In genomic region chr6:112044856-112045255, GRCh38 we compare ENCODE assay signal across 16 cellular contexts. TPM values are rescaled to one million over a fixed set of nuclear protein-coding genes. Genes with fewer than 3 reads are reported as not detected.
DNase-seq lines count a peak whose midpoint lies in the region; ATAC-seq, FAIRE-seq and TF ChIP-seq lines count a peak whose summit lies in the region.
"Had no signal": no experiment of that assay in that cellular context is flagged by ENCODE, and none has a peak within 500 bp of the region (broad histone marks: within the 10 kb centered on the region; RNA-seq: fewer than 3 reads in every experiment).

No MANE protein-coding gene starts in this region.

- BruUV-seq in mammary epithelial cell (replicated peaks; lab: Mats Ljungman, UMichigan), result no TSS peak
- no TSS peak for BruUV-seq in HepG2 (replicated peaks; lab: Mats Ljungman, UMichigan)

- H3K4me3 ChIP-seq in AG04449 (ENCODE audit: low read depth, low read length), result no peak overlapping the region
- no peak overlapping the region for H3K4me3 ChIP-seq in mammary epithelial cell (replicated peaks in 1 of 3; ENCODE audit: insufficient read depth in 1 of 3, low read depth in 2 of 3, low read length in 3 of 3)
- no peak overlapping the region for H3K4me3 ChIP-seq in mesenchymal stem cell (ENCODE audit: insufficient read depth in 1 of 2, low read depth in 1 of 2, low read length in 2 of 2)
- no peak overlapping the region for H3K4me3 ChIP-seq in HepG2 (replicated peaks in 1 of 3; ENCODE audit: insufficient read depth in 1 of 3, low read depth in 2 of 3, low read length in 3 of 3)

- no peak for TF ChIP-seq EP300 in HepG2 (IDR thresholded peaks at IDR 0.05; ENCODE audit: low read depth in 2 of 2, low read length in 2 of 2)
- TF ChIP-seq EP300 in HepG2 (CRISPR knock-in tag; IDR thresholded peaks at IDR 0.05; ENCODE audit: borderline replicate concordance), result no peak

- POLR2A ChIA-PET in AG04449 (lab: Yijun Ruan, JAX), result interaction anchor here (0.5 to 1.2 kb wide), 4 partner anchors 234 to 1074 kb away, joined by 3 to 8 read pairs (median 3); no protein-coding TSS in a partner anchor
- POLR2A ChIA-PET in HepG2 (lab: Yijun Ruan, JAX), result no interaction called here

- FAIRE-seq in HepG2 (lab: Jason Lieb, UNC), result no peak
- FAIRE-seq: islet of Langerhans, small intestine had no signal

- H2AFZ ChIP-seq in mammary epithelial cell (ENCODE audit: low read depth, low read length), result no peak overlapping the region
- no peak overlapping the region for H2AFZ ChIP-seq in mesenchymal stem cell (ENCODE audit: low read depth, low read length)
- no peak overlapping the region for H2AFZ ChIP-seq in HepG2 (ENCODE audit: low read length)

- no peak overlapping the region for H2BK15ac ChIP-seq in mesenchymal stem cell (ENCODE audit: low read depth, poor library complexity, severe bottlenecking)

- TF ChIP-seq RAD21 in HepG2 (CRISPR knock-in tag; IDR thresholded peaks at IDR 0.05), result no peak

- intact Hi-C loops in mammary epithelial cell (cut with micrococcal nuclease), result loop anchor here (5.0 kb wide), 4 partner anchors 48 to 683 kb away; partner anchors contain the start of gene REV3L
- intact Hi-C loops in HepG2 (cut with micrococcal nuclease; ENCODE audit: unreplicated experiment), result no loop called here

- no peaks in the 10 kb centered on the region for H3K79me1 ChIP-seq in mesenchymal stem cell (replicated peaks; ENCODE audit: low read length, poor library complexity, severe bottlenecking)

- no peak overlapping the region for H3K27ac ChIP-seq in mammary epithelial cell (ENCODE audit: insufficient read depth, low read depth, low read length)
- peak overlapping the region; percentile 20 for H3K27ac ChIP-seq in mesenchymal stem cell (ENCODE audit: low read length, poor library complexity, severe bottlenecking)
- H3K27ac ChIP-seq in HepG2 (ENCODE audit: extremely low read length, insufficient read depth, low read length), result no peak overlapping the region

- H3K9ac ChIP-seq in mammary epithelial cell (ENCODE audit: insufficient read depth, low read length) (no peak overlapping the region), mesenchymal stem cell (ENCODE audit: low read length) (peak overlapping the region; percentile 97), HepG2 (ENCODE audit: insufficient read depth, low read depth, low read length) (no peak overlapping the region)

- no peak for ATAC-seq in HepG2

- H3K18ac ChIP-seq in mesenchymal stem cell (ENCODE audit: low read depth in 1 of 2, low read length in 2 of 2), result no peak overlapping the region

- no peak overlapping the region for H3K4ac ChIP-seq in mesenchymal stem cell (ENCODE audit: low read depth in 1 of 2, low read length in 2 of 2)

- H4K91ac ChIP-seq in mesenchymal stem cell (ENCODE audit: low read length), result no peak overlapping the region

- in situ Hi-C loops in mammary epithelial cell (cut with MboI; ENCODE audit: low sequenced_read_pairs in 2 of 2) (loop anchor here (5.0 to 25.0 kb wide), 2 partner anchors 338 to 783 kb away; a partner anchor contains a TSS), HepG2 (cut with HindIII; ENCODE audit: extremely low pct_ligation_motif_present, low pct_unique_long_range_greater_than_20kb) (no loop called here)

- H2BK120ac ChIP-seq in mesenchymal stem cell (ENCODE audit: low read depth, low read length), result no peak overlapping the region

- H2BK12ac ChIP-seq in mesenchymal stem cell (ENCODE audit: low read length in 2 of 2), result no peak overlapping the region

- H2AK5ac ChIP-seq in mesenchymal stem cell (ENCODE audit: low read length, severe bottlenecking), result no peak overlapping the region

- dilution Hi-C loops in mammary epithelial cell (cut with HindIII; ENCODE audit: low sequenced_read_pairs), result no loop called here

- H4K20me1 ChIP-seq in mammary epithelial cell (ENCODE audit: insufficient read depth, low read length) (no peaks in the 10 kb centered on the region), HepG2 (ENCODE audit: insufficient read depth, low read length) (no peaks in the 10 kb centered on the region)

- CTCF ChIA-PET in AG04449 (lab: Yijun Ruan, JAX) (interaction anchor here (0.5 to 10.5 kb wide), 32 partner anchors 11 to 1035 kb away, joined by 3 to 253 read pairs (median 4); partner anchors contain the start of genes CCN6, FAM229B and TUBE1), mammary epithelial cell (lab: Charles Lee; ENCODE audit: low non-redundant PET) (interaction anchor here (0.7 kb wide), 1 partner anchor 35 kb away, joined by 4 read pairs; no protein-coding TSS in a partner anchor), HepG2 (lab: Yijun Ruan, JAX; ENCODE audit: low intra/inter-chr PET ratio, low total read pairs) (interaction anchor here (2.5 to 2.8 kb wide), 2 partner anchors 34 to 335 kb away, joined by 12 to 35 read pairs; no protein-coding TSS in a partner anchor)

- 57% methylated on average over 3 of the region's 3 CpGs for WGBS in mammary epithelial cell (ENCODE audit: low coverage, missing lambda C conversion rate)
- WGBS in mesenchymal stem cell, result 63% methylated on average over 3 of the region's 3 CpGs
- whole genome bisulfite sequencing in HepG2 (ENCODE audit: low lambda C conversion rate), result 33% methylated on average over 3 of the region's 3 CpGs

- no peak for TF ChIP-seq POLR2A in HepG2 (IDR thresholded peaks at IDR 0.05; ENCODE audit: insufficient read depth in 1 of 2, low read depth in 2 of 2, low read length in 2 of 2)

- H3K4me1 ChIP-seq in mammary epithelial cell (ENCODE audit: insufficient read depth, low read length), result no peaks in the 10 kb centered on the region
- peaks cover 9% of the 10 kb centered on the region for H3K4me1 ChIP-seq in mesenchymal stem cell (ENCODE audit: control insufficient read depth, insufficient read depth, low read depth, low read length)
- peaks cover 12% of the 10 kb centered on the region; the same call in 1 of the 2 replicates for H3K4me1 ChIP-seq in HepG2 (ENCODE audit: insufficient read depth, low read length)

- H3K79me2 ChIP-seq in mammary epithelial cell (ENCODE audit: insufficient read depth, low read length), result no peaks in the 10 kb centered on the region
- H3K79me2 ChIP-seq in HepG2 (ENCODE audit: insufficient read depth, low read length), result no peaks in the 10 kb centered on the region

- H3K4me2 ChIP-seq in mammary epithelial cell (ENCODE audit: insufficient read depth, low read depth, low read length), result no peak overlapping the region
- H3K4me2 ChIP-seq in mesenchymal stem cell (ENCODE audit: low read length, poor library complexity, severe bottlenecking), result no peak overlapping the region
- H3K4me2 ChIP-seq in HepG2 (ENCODE audit: low read depth, low read length), result no peak overlapping the region

- H3K27me3 ChIP-seq in mammary epithelial cell (ENCODE audit: insufficient read depth, low read length) (no peaks in the 10 kb centered on the region), mesenchymal stem cell (ENCODE audit: control insufficient read depth in 1 of 2, insufficient read depth in 1 of 2, low read length in 2 of 2) (no peaks in the 10 kb centered on the region), HepG2 (ENCODE audit: control insufficient read depth in 1 of 2, insufficient read depth in 2 of 2, low read length in 2 of 2) (no peaks in the 10 kb centered on the region; a peak in 1 of 5 replicates)

- DNase-seq in AG04449 (ENCODE audit: low read depth, low spot score) (peak; percentile 93), HCEC 1CT (peak; percentile 70), mammary epithelial cell (peak; percentile 54), mesenchymal stem cell (peak; percentile 59), activated gamma-delta T cell treated with Interleukin-2 at 50 U/mL for 16 hours (no peak), COLO829 (ENCODE audit: low spot score) (no peak), HepG2 (ENCODE audit: low spot score) (no peak), KG1 (lab: John Stamatoyannopoulos, UW) (no peak)
- DNase-seq: activated T-cell treated with anti-CD3 and anti-CD28 coated beads for 4 hours, NCI-H1694, NCI-H748 treated with DMSO at 0.1 percent for 48 hours, SHP77 treated with DMSO at 0.1 percent for 48 hours, small intestine had no signal

- H3K14ac ChIP-seq in mesenchymal stem cell (ENCODE audit: low read length in 2 of 2), result no peak overlapping the region

- no peak for TF ChIP-seq CTCF in AG04449 (IDR thresholded peaks at IDR 0.05; ENCODE audit: insufficient read depth, low read length, missing control alignments)
- TF ChIP-seq CTCF in mammary epithelial cell (conservative IDR thresholded peaks at IDR 0.05 in 1 of 2, IDR thresholded peaks at IDR 0.05 in 1 of 2; ENCODE audit: extremely low read depth in 1 of 2, insufficient read depth in 1 of 2, low read depth in 1 of 2, low read length in 2 of 2), result no peak
- TF ChIP-seq CTCF in HepG2 (CRISPR knock-in tag; IDR thresholded peaks at IDR 0.05), result no peak

- H3K36me3 ChIP-seq in mammary epithelial cell (ENCODE audit: insufficient read depth, low read length) (no peaks in the 10 kb centered on the region), mesenchymal stem cell (ENCODE audit: control insufficient read depth in 1 of 2, insufficient read depth in 2 of 2, low read depth in 1 of 2, low read length in 2 of 2) (no peaks in the 10 kb centered on the region), HepG2 (replicated peaks in 1 of 2; ENCODE audit: control insufficient read depth in 1 of 2, insufficient read depth in 2 of 2, low read length in 2 of 2) (no peaks in the 10 kb centered on the region)

- H4K8ac ChIP-seq in mesenchymal stem cell (ENCODE audit: low read length), result no peak overlapping the region

- H3K9me3 ChIP-seq in mammary epithelial cell (replicated peaks; ENCODE audit: insufficient read depth, low read length) (no peaks in the 10 kb centered on the region), mesenchymal stem cell (ENCODE audit: control insufficient read depth, low read length) (no peaks in the 10 kb centered on the region), HepG2 (ENCODE audit: low read length) (no peaks in the 10 kb centered on the region)

- no peak overlapping the region for H2BK5ac ChIP-seq in mesenchymal stem cell (ENCODE audit: low read depth, low read length, poor library complexity, severe bottlenecking)

- no peak overlapping the region for H3K23ac ChIP-seq in mesenchymal stem cell (ENCODE audit: low read length in 2 of 2)

RNA-seq across cellular contexts. Expression of gene CCN6, which starts 9.0 kb away (rescaled TPM):
- 1 to 10 TPM; 6.0 to 8.2 TPM for total RNA-seq in mammary epithelial cell
- 20.3 TPM for polyA plus RNA-seq in mammary epithelial cell
- 5.9 TPM for polyA minus RNA-seq in mammary epithelial cell
- not detected for polyA plus RNA-seq in mesenchymal stem cell (2013, experiment 1 of 2)
- 0.05 TPM for polyA plus RNA-seq in mesenchymal stem cell (2013, experiment 2 of 2)
- not detected in 2 replicates for total RNA-seq in HepG2 (2016; rRNA removed; fragmentation: Illumina TruSeq; extraction: Trizol)
- total RNA-seq in HepG2 (2016; cell fraction: cytosol; rRNA removed; fragmentation: Illumina TruSeq; extraction: Trizol; ENCODE audit: low read depth), result not detected in 2 replicates
- total RNA-seq in HepG2 (2016; cell fraction: insoluble cytoplasmic fraction; rRNA removed; fragmentation: Illumina TruSeq; extraction: Trizol), result not detected in 2 replicates
- not detected in 2 replicates for total RNA-seq in HepG2 (2016; cell fraction: membrane; rRNA removed; fragmentation: Illumina TruSeq; extraction: Trizol)
- not detected in 2 replicates for total RNA-seq in HepG2 (2016; cell fraction: nucleus; rRNA removed; fragmentation: Illumina TruSeq; extraction: Trizol)
- 0.10 TPM in 1 of 2 replicates, not detected in the other for polyA plus RNA-seq in HepG2 (2011; rRNA removed)
- polyA plus RNA-seq in HepG2 (2011; cell fraction: cytosol; rRNA removed), result 0.10 and 0.21 TPM in 2 replicates
- polyA plus RNA-seq in HepG2 (2011; cell fraction: nucleus; rRNA removed), result 0.17 TPM in 1 of 2 replicates, not detected in the other
- 0.11 and 0.17 TPM in 2 replicates for polyA plus RNA-seq in HepG2 (2012)
- polyA plus RNA-seq in HepG2 (2016; cell fraction: cytosol; fragmentation: Illumina TruSeq; extraction: Trizol; ENCODE audit: low read depth), result not detected in 2 replicates
- not detected in 2 replicates for polyA plus RNA-seq in HepG2 (2016; cell fraction: insoluble cytoplasmic fraction; fragmentation: Illumina TruSeq; extraction: Trizol; ENCODE audit: low read depth)
- polyA plus RNA-seq in HepG2 (2016; cell fraction: membrane; fragmentation: Illumina TruSeq; extraction: Trizol; ENCODE audit: low read depth), result not detected in 2 replicates
- not detected in 2 replicates for polyA plus RNA-seq in HepG2 (2016; cell fraction: nucleus; fragmentation: Illumina TruSeq; extraction: Trizol; ENCODE audit: insufficient read depth, low read depth)
- not detected in 2 replicates for polyA minus RNA-seq in HepG2 (2011; rRNA and poly(A)+ RNA removed; ENCODE audit: low replicate concordance)
- polyA minus RNA-seq in HepG2 (2011; cell fraction: cytosol; rRNA and poly(A)+ RNA removed), result not detected in 2 replicates
- polyA minus RNA-seq in HepG2 (2011; cell fraction: nucleus; rRNA and poly(A)+ RNA removed), result not detected in 2 replicates
- total RNA-seq: cardiac septum, ureter had no signal
- polyA plus RNA-seq: small intestine had no signal

RNA-seq across cellular contexts. Expression of gene TUBE1, which starts 42.4 kb away (rescaled TPM):
- total RNA-seq in mammary epithelial cell, result 10 to 100 TPM; 39.8 to 45.7 TPM
- polyA plus RNA-seq in mammary epithelial cell, result 7.6 TPM
- polyA minus RNA-seq in mammary epithelial cell, result 2.6 TPM
- polyA plus RNA-seq in mesenchymal stem cell (2013, experiment 1 of 2), result 8.3 TPM
- polyA plus RNA-seq in mesenchymal stem cell (2013, experiment 2 of 2), result 8.9 TPM
- 20.8 and 22.6 TPM in 2 replicates for total RNA-seq in HepG2 (2016; rRNA removed; fragmentation: Illumina TruSeq; extraction: Trizol)
- total RNA-seq in HepG2 (2016; cell fraction: cytosol; rRNA removed; fragmentation: Illumina TruSeq; extraction: Trizol; ENCODE audit: low read depth), result 7.3 and 7.4 TPM in 2 replicates
- 22.6 and 24.2 TPM in 2 replicates for total RNA-seq in HepG2 (2016; cell fraction: insoluble cytoplasmic fraction; rRNA removed; fragmentation: Illumina TruSeq; extraction: Trizol)
- 13.3 and 14.4 TPM in 2 replicates for total RNA-seq in HepG2 (2016; cell fraction: membrane; rRNA removed; fragmentation: Illumina TruSeq; extraction: Trizol)
- total RNA-seq in HepG2 (2016; cell fraction: nucleus; rRNA removed; fragmentation: Illumina TruSeq; extraction: Trizol), result 35.6 and 36.6 TPM in 2 replicates
- 17.1 and 17.3 TPM in 2 replicates for polyA plus RNA-seq in HepG2 (2011; rRNA removed)
- 5.0 and 6.6 TPM in 2 replicates for polyA plus RNA-seq in HepG2 (2011; cell fraction: cytosol; rRNA removed)
- polyA plus RNA-seq in HepG2 (2011; cell fraction: nucleus; rRNA removed), result 22.2 and 28.1 TPM in 2 replicates
- polyA plus RNA-seq in HepG2 (2012), result 11.8 and 13.5 TPM in 2 replicates
- polyA plus RNA-seq in HepG2 (2016; cell fraction: cytosol; fragmentation: Illumina TruSeq; extraction: Trizol; ENCODE audit: low read depth), result 3.4 and 5.1 TPM in 2 replicates
- polyA plus RNA-seq in HepG2 (2016; cell fraction: insoluble cytoplasmic fraction; fragmentation: Illumina TruSeq; extraction: Trizol; ENCODE audit: low read depth), result 16.1 and 19.1 TPM in 2 replicates
- polyA plus RNA-seq in HepG2 (2016; cell fraction: membrane; fragmentation: Illumina TruSeq; extraction: Trizol; ENCODE audit: low read depth), result 5.3 and 8.3 TPM in 2 replicates
- 48.4 and 49.1 TPM in 2 replicates for polyA plus RNA-seq in HepG2 (2016; cell fraction: nucleus; fragmentation: Illumina TruSeq; extraction: Trizol; ENCODE audit: insufficient read depth, low read depth)
- polyA minus RNA-seq in HepG2 (2011; rRNA and poly(A)+ RNA removed; ENCODE audit: low replicate concordance), result 5.7 and 6.5 TPM in 2 replicates
- 4.7 and 5.2 TPM in 2 replicates for polyA minus RNA-seq in HepG2 (2011; cell fraction: cytosol; rRNA and poly(A)+ RNA removed)
- polyA minus RNA-seq in HepG2 (2011; cell fraction: nucleus; rRNA and poly(A)+ RNA removed), result 59.6 and 64.6 TPM in 2 replicates

RNA-seq across cellular contexts. Expression of gene FAM229B, which starts 42.5 kb away (rescaled TPM):
- total RNA-seq in mammary epithelial cell (1 to 10 TPM; 3.4 to 5.2 TPM), HepG2 (2016; rRNA removed; fragmentation: Illumina TruSeq; extraction: Trizol) (19.5 and 23.7 TPM in 2 replicates)
- polyA plus RNA-seq in mammary epithelial cell (3.5 TPM), HepG2 (2011; rRNA removed) (8.8 and 11.3 TPM in 2 replicates)
- not detected for polyA minus RNA-seq in mammary epithelial cell
- 24.5 TPM for polyA plus RNA-seq in mesenchymal stem cell (2013, experiment 1 of 2)
- 24.6 TPM for polyA plus RNA-seq in mesenchymal stem cell (2013, experiment 2 of 2)
- total RNA-seq in HepG2 (2016; cell fraction: cytosol; rRNA removed; fragmentation: Illumina TruSeq; extraction: Trizol; ENCODE audit: low read depth), result 15.4 and 22.2 TPM in 2 replicates
- 15.5 and 25.0 TPM in 2 replicates for total RNA-seq in HepG2 (2016; cell fraction: insoluble cytoplasmic fraction; rRNA removed; fragmentation: Illumina TruSeq; extraction: Trizol)
- total RNA-seq in HepG2 (2016; cell fraction: membrane; rRNA removed; fragmentation: Illumina TruSeq; extraction: Trizol), result 19.0 and 23.1 TPM in 2 replicates
- total RNA-seq in HepG2 (2016; cell fraction: nucleus; rRNA removed; fragmentation: Illumina TruSeq; extraction: Trizol), result 6.9 and 8.1 TPM in 2 replicates
- polyA plus RNA-seq in HepG2 (2011; cell fraction: cytosol; rRNA removed), result 4.6 and 5.4 TPM in 2 replicates
- 1.2 and 3.0 TPM in 2 replicates for polyA plus RNA-seq in HepG2 (2011; cell fraction: nucleus; rRNA removed)
- polyA plus RNA-seq in HepG2 (2012), result 6.8 and 9.1 TPM in 2 replicates
- polyA plus RNA-seq in HepG2 (2016; cell fraction: cytosol; fragmentation: Illumina TruSeq; extraction: Trizol; ENCODE audit: low read depth), result 13.1 and 23.5 TPM in 2 replicates
- polyA plus RNA-seq in HepG2 (2016; cell fraction: insoluble cytoplasmic fraction; fragmentation: Illumina TruSeq; extraction: Trizol; ENCODE audit: low read depth), result 18.0 and 19.3 TPM in 2 replicates
- polyA plus RNA-seq in HepG2 (2016; cell fraction: membrane; fragmentation: Illumina TruSeq; extraction: Trizol; ENCODE audit: low read depth), result 10.6 and 16.7 TPM in 2 replicates
- 8.0 and 9.9 TPM in 2 replicates for polyA plus RNA-seq in HepG2 (2016; cell fraction: nucleus; fragmentation: Illumina TruSeq; extraction: Trizol; ENCODE audit: insufficient read depth, low read depth)
- 0.58 and 1.4 TPM in 2 replicates for polyA minus RNA-seq in HepG2 (2011; rRNA and poly(A)+ RNA removed; ENCODE audit: low replicate concordance)
- 1.2 and 1.5 TPM in 2 replicates for polyA minus RNA-seq in HepG2 (2011; cell fraction: cytosol; rRNA and poly(A)+ RNA removed)
- polyA minus RNA-seq in HepG2 (2011; cell fraction: nucleus; rRNA and poly(A)+ RNA removed), result 1.5 and 2.0 TPM in 2 replicates

Comparison
In these comparisons a context has a peak if more than half of its experiments do, and no peak if none do; other contexts are left out.
1. DNase-seq: peak in AG04449 (single experiment), HCEC 1CT (single experiment), mammary epithelial cell (single experiment) and mesenchymal stem cell (single experiment); none in activated gamma-delta T cell treated with Interleukin-2 at 50 U/mL for 16 hours (single experiment), COLO829 (single experiment), HepG2 (single experiment) and KG1 (single experiment).